ENCODE assay signal across 13 cellular contexts in genomic region chr2:234880551-234881211, GRCh38.
DNase-seq lines count a peak whose midpoint lies in the region; ATAC-seq, FAIRE-seq and TF ChIP-seq lines count a peak whose summit lies in the region.
"Had no signal": no experiment of that assay in that cellular context is flagged by ENCODE, and none has a peak within 500 bp of the region (broad histone marks: within the 10 kb centered on the region; RNA-seq: fewer than 3 reads in every experiment).

No MANE protein-coding gene starts in this region.

- H3K79me2 ChIP-seq in MM.1S (ENCODE audit: low read length) = no peaks in the 10 kb centered on the region

- no peaks in the 10 kb centered on the region for H3F3A ChIP-seq in MM.1S (ENCODE audit: insufficient read depth, low read length)

- peak overlapping the region; percentile 15 for H3K27ac Mint-ChIP-seq in nephron progenitor cell

- intact Hi-C loops in ascending aorta (cut with DNase I) = loop anchor here (5.0 to 10.0 kb wide), 2 partner anchors 114 to 227 kb away; no protein-coding TSS in a partner anchor

- peaks cover 31% of the 10 kb centered on the region for H3K9me3 Mint-ChIP-seq in nephron progenitor cell

- no peak for TF ChIP-seq CTCF in MM.1S (IDR thresholded peaks at IDR 0.05; ENCODE audit: low read length)
- TF ChIP-seq CTCF in brain microvascular endothelial cell (IDR thresholded peaks at IDR 0.05; ENCODE audit: low read depth, low read length, missing control alignments) = no peak
- TF ChIP-seq CTCF in nephron progenitor cell (IDR thresholded peaks at IDR 0.05) = no peak
- no peak for TF ChIP-seq CTCF in ascending aorta (IDR thresholded peaks at IDR 0.05)

- H3K9ac ChIP-seq in MM.1S (ENCODE audit: low read length) = no peak overlapping the region

- H3K27me3 ChIP-seq in MM.1S (replicated peaks; ENCODE audit: insufficient read depth, low read length) (no peaks in the 10 kb centered on the region), brain microvascular endothelial cell (replicated peaks) (no peaks in the 10 kb centered on the region), ascending aorta (no peaks in the 10 kb centered on the region)
- H3K27me3 ChIP-seq: heart right ventricle, spleen, upper lobe of right lung had no signal

- H3K27ac ChIP-seq in MM.1S (ENCODE audit: low read length) = no peak overlapping the region
- H3K27ac ChIP-seq in brain microvascular endothelial cell = peak overlapping the region; percentile 85
- no peak overlapping the region for H3K27ac ChIP-seq in ascending aorta
- H3K27ac ChIP-seq: upper lobe of right lung had no signal

- H4K20me1 ChIP-seq in MM.1S (ENCODE audit: insufficient read depth, low read length) = no peaks in the 10 kb centered on the region

- TF ChIP-seq POLR2A in H54 (IDR thresholded peaks at IDR 0.05; ENCODE audit: low read depth, low read length) = no peak

- H3K4me1 ChIP-seq in MM.1S (ENCODE audit: low read length) (peaks cover 11% of the 10 kb centered on the region; the same call in 1 of the 2 replicates), ascending aorta (peaks cover 0 to 9% of the 10 kb centered on the region in 2 donors)
- H3K4me1 ChIP-seq: spleen had no signal

- DNase-seq in H54 (ENCODE audit: insufficient read length, low spot score) = peak; percentile 38
- DNase-seq in MM.1S = no peak
- peak; percentile 86 for DNase-seq in brain microvascular endothelial cell
- no peak for DNase-seq in nephron progenitor cell
- no peak for DNase-seq in activated CD8-positive, alpha-beta memory T cell treated with anti-CD3 and anti-CD28 coated beads, Interleukin-2, amount 50 U/mL, for 4 hours
- DNase-seq in ascending aorta (ENCODE audit: low spot score in 2 of 2) = no peak
- no peak for DNase-seq in effector CD8-positive, alpha-beta T cell (lab: John Stamatoyannopoulos, UW)
- DNase-seq: activated CD4-positive, alpha-beta T cell treated with anti-CD3 and anti-CD28 coated beads, Interleukin-2, amount 50 U/mL, for 48 hours; heart right ventricle; NCI-H187; spleen; upper lobe of right lung had no signal

- peaks cover 27% of the 10 kb centered on the region for H3K4me1 Mint-ChIP-seq in nephron progenitor cell

- H3K27me3 Mint-ChIP-seq in nephron progenitor cell (ENCODE audit: low read depth, poor library complexity) = peaks cover 6% of the 10 kb centered on the region

- in situ Hi-C loops in brain microvascular endothelial cell (cut with HindIII; ENCODE audit: low pct_ligation_motif_present, low sequenced_read_pairs) = no loop called here

- H3K4me3 ChIP-seq in MM.1S (ENCODE audit: low read length) = peak overlapping the region; percentile 41; the same call in 1 of the 2 replicates
- H3K4me3 ChIP-seq in brain microvascular endothelial cell (ENCODE audit: low read depth, low read length) = no peak overlapping the region
- H3K4me3 ChIP-seq in ascending aorta = no peak overlapping the region
- H3K4me3 ChIP-seq: spleen, upper lobe of right lung had no signal

- peaks cover 28% of the 10 kb centered on the region for H3K36me3 Mint-ChIP-seq in nephron progenitor cell (ENCODE audit: low read depth)

- H2AFZ ChIP-seq in MM.1S (ENCODE audit: low read length) = peak overlapping the region; percentile 53

- peak overlapping the region; percentile 54; the same call in 1 of the 2 replicates for H3K4me2 ChIP-seq in MM.1S (ENCODE audit: low read depth, low read length)

- no peaks in the 10 kb centered on the region for H3K9me3 ChIP-seq in MM.1S (replicated peaks; ENCODE audit: insufficient read depth, low read length)
- H3K9me3 ChIP-seq in ascending aorta = no peaks in the 10 kb centered on the region
- H3K9me3 ChIP-seq: heart right ventricle, spleen, upper lobe of right lung had no signal

- no peak for ATAC-seq in HG02970 (IDR thresholded peaks at IDR 0.05; ENCODE audit: low FRiP score, unreplicated experiment)

- H3K9me2 ChIP-seq in MM.1S (replicated peaks; ENCODE audit: insufficient read depth, low read length) = no peaks in the 10 kb centered on the region

- FAIRE-seq in H54 (lab: Jason Lieb, UNC) = peak; percentile 98

- H3K36me3 ChIP-seq in MM.1S (replicated peaks; ENCODE audit: insufficient read depth, low read length) = no peaks in the 10 kb centered on the region
- no peaks in the 10 kb centered on the region for H3K36me3 ChIP-seq in brain microvascular endothelial cell (replicated peaks)
- H3K36me3 ChIP-seq in ascending aorta = no peaks in the 10 kb centered on the region
- H3K36me3 ChIP-seq: heart right ventricle, spleen, upper lobe of right lung had no signal

- no peak overlapping the region for H3K4me3 Mint-ChIP-seq in nephron progenitor cell

Comparison
In these comparisons a context has a peak if more than half of its experiments do, and no peak if none do; other contexts are left out.
1. DNase-seq: peak in H54 (single experiment) and brain microvascular endothelial cell (single experiment); none in MM.1S (single experiment), nephron progenitor cell (single experiment), activated CD8-positive, alpha-beta memory T cell treated with anti-CD3 and anti-CD28 coated beads, Interleukin-2, amount 50 U/mL, for 4 hours (single experiment), ascending aorta (0 of 2) and effector CD8-positive, alpha-beta T cell (single experiment).